In the genomic region with DNA sequence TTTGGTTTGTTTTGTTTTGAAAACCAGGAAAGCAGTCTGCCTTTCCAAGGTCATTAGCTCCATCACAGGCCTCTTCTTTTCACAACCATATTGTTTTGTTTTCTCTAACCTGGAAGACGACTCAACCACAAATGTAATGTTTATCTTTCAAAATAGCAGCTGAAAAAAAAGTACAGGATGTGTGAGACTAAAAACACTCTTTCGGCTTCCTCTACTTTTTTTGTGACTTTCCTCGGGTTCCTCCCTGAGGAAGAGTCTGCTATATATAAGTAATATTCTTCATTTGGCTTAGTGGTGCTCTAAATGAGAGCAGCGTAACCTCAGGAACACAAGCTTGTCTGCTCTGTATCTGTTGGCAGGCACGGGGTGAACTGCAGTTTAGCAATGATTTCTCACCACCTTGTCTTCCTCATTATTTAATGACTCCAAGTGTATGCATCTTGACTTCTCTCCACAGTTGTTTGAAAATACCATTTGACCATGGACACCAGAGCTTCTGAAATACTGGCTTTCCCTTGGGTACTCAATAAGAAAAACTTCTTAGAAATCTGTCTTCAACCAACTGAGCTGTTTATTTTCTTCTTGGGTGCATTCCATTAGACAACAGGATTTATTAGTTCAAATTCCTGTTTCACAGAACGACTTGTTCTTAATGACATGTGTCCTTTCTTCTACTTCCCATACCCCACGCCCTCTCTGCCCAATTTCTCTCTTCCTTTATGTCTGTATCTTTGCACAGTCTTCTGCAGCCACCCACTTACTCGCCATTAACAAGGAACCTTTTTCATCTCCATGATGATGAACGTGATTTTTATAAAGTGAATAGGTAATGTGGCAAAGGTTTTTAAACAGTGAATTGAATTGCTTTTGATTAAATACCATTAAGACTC, we compare ENCODE assay signal across 9 cellular contexts. TPM values are rescaled to one million over a fixed set of nuclear protein-coding genes. Genes with fewer than 3 reads are reported as not detected.
DNase-seq lines count a peak whose midpoint lies in the region; ATAC-seq and TF ChIP-seq lines count a peak whose summit lies in the region.
"Had no signal": no experiment of that assay in that cellular context is flagged by ENCODE, and none has a peak within 500 bp of the region (broad histone marks: within the 10 kb centered on the region; RNA-seq: fewer than 3 reads in every experiment).

No MANE protein-coding gene starts in this region.

- H3K36me3 ChIP-seq in ascending aorta (no peaks in the 10 kb centered on the region), lower lobe of right lung (no peaks in the 10 kb centered on the region), transverse colon (no peaks in the 10 kb centered on the region)

- no peak for TF ChIP-seq POLR2A in transverse colon (IDR thresholded peaks at IDR 0.05)

- peaks cover 0 to 3% of the 10 kb centered on the region in 2 donors for H3K4me1 ChIP-seq in ascending aorta
- H3K4me1 ChIP-seq in lower lobe of right lung, result peaks cover 31% of the 10 kb centered on the region
- H3K4me1 ChIP-seq in transverse colon, result peaks cover 0 to 29% (median 4%) of the 10 kb centered on the region in 4 donors

- H3K27ac ChIP-seq in ascending aorta (peak overlapping the region; percentile 46 to 62), lower lobe of right lung (peak overlapping the region; percentile 78), transverse colon (peak overlapping the region; percentile 71 to 82 (median 76)), substantia nigra (ENCODE audit: low read depth, low read length, poor library complexity, severe bottlenecking) (no peak overlapping the region)

- no peaks in the 10 kb centered on the region for H3K27me3 ChIP-seq in ascending aorta
- H3K27me3 ChIP-seq in lower lobe of right lung (ENCODE audit: low read depth), result no peaks in the 10 kb centered on the region
- H3K27me3 ChIP-seq in transverse colon, result no peaks in the 10 kb centered on the region

- H3K9me3 Mint-ChIP-seq in activated T-cell treated with anti-CD3 and anti-CD28 coated beads, Interleukin-2, amount 50 U/mL, for 4 hours, result no peaks in the 10 kb centered on the region

- TF ChIP-seq CTCF in ascending aorta (IDR thresholded peaks at IDR 0.05), result no peak
- TF ChIP-seq CTCF in lower lobe of right lung (IDR thresholded peaks at IDR 0.05), result no peak
- no peak for TF ChIP-seq CTCF in transverse colon (IDR thresholded peaks at IDR 0.05)

- H3K4me3 Mint-ChIP-seq in activated T-cell treated with anti-CD3 and anti-CD28 coated beads, Interleukin-2, amount 50 U/mL, for 4 hours, result peak overlapping the region; percentile 72

- no peak for TF ChIP-seq EP300 in transverse colon (IDR thresholded peaks at IDR 0.05; ENCODE audit: low read depth)

- ATAC-seq in activated T-cell treated with anti-CD3 and anti-CD28 coated beads, Interleukin-2, amount 50 U/mL, for 4 hours, result no peak
- peak; percentile 76 to 78 for ATAC-seq in lower lobe of right lung
- ATAC-seq in HG02642 (IDR thresholded peaks at IDR 0.05; ENCODE audit: poor library complexity, unreplicated experiment), result no peak

- no peaks in the 10 kb centered on the region for H3K36me3 Mint-ChIP-seq in activated T-cell treated with anti-CD3 and anti-CD28 coated beads, Interleukin-2, amount 50 U/mL, for 4 hours (ENCODE audit: insufficient read depth)

- intact Hi-C loops in ascending aorta (cut with DNase I) (no loop called here), lower lobe of right lung (cut with DNase I) (no loop called here), transverse colon (cut with DNase I; ENCODE audit: low total_unique reads) (no loop called here)

- in situ Hi-C loops in transverse colon (cut with MboI; ENCODE audit: low pct_ligation_motif_present in 1 of 4, low pct_unique_long_range_greater_than_20kb in 1 of 4, low sequenced_read_pairs in 3 of 4), result no loop called here

- peaks cover 59% of the 10 kb centered on the region for H3K4me1 Mint-ChIP-seq in activated T-cell treated with anti-CD3 and anti-CD28 coated beads, Interleukin-2, amount 50 U/mL, for 4 hours (ENCODE audit: low read depth)

- no peaks in the 10 kb centered on the region for H3K27me3 Mint-ChIP-seq in activated T-cell treated with anti-CD3 and anti-CD28 coated beads, Interleukin-2, amount 50 U/mL, for 4 hours (ENCODE audit: low read depth)

- WGBS in transverse colon (ENCODE audit: low coverage in 1 of 2), 2 donors, result 56 to 58% methylated on average over 9 of the region's 9 CpGs

- H3K4me3 ChIP-seq in ascending aorta, result peak overlapping the region in 1 of 2 donors; percentile 57
- H3K4me3 ChIP-seq in lower lobe of right lung, result peak overlapping the region; percentile 37
- peak overlapping the region in 1 of 4 donors; percentile 33 for H3K4me3 ChIP-seq in transverse colon

- H3K9me3 ChIP-seq in ascending aorta (no peaks in the 10 kb centered on the region), lower lobe of right lung (no peaks in the 10 kb centered on the region), transverse colon (no peaks in the 10 kb centered on the region)

- no peak for DNase-seq in activated T-cell treated with anti-CD3 and anti-CD28 coated beads, Interleukin-2, amount 50 U/mL, for 4 hours
- DNase-seq in activated T-cell treated with anti-CD3 and anti-CD28 coated beads for 4 hours, result no peak
- no peak for DNase-seq in ascending aorta (ENCODE audit: low spot score in 2 of 2)
- DNase-seq in lower lobe of right lung, result no peak
- DNase-seq in transverse colon, result no peak
- DNase-seq in substantia nigra (lab: John Stamatoyannopoulos, UW), result no peak
- DNase-seq in iPS-NIHi7 (ENCODE audit: extremely low spot score), result no peak
- DNase-seq: NCI-H748 treated with DMSO at 0.1 percent for 48 hours had no signal

RNA-seq across cellular contexts. Expression of gene ITM2B, which starts 11.5 kb away (rescaled TPM):
- total RNA-seq in activated T-cell treated with anti-CD3 and anti-CD28 coated beads, Interleukin-2, amount 50 U/mL, for 4 hours, result 10 to 100 TPM; 48.8 to 63.5 (median 49.3) TPM
- total RNA-seq in ascending aorta (345 TPM), lower lobe of right lung (834 TPM), transverse colon (100 to 1,000 TPM; 117 to 352 (median 310) TPM)

Comparison
In these comparisons a context has a peak if more than half of its experiments do, and no peak if none do; other contexts are left out.
1. ATAC-seq: peak in lower lobe of right lung (2 of 2); none in activated T-cell treated with anti-CD3 and anti-CD28 coated beads, Interleukin-2, amount 50 U/mL, for 4 hours (0 of 2) and HG02642 (single experiment).